In the genomic region with DNA sequence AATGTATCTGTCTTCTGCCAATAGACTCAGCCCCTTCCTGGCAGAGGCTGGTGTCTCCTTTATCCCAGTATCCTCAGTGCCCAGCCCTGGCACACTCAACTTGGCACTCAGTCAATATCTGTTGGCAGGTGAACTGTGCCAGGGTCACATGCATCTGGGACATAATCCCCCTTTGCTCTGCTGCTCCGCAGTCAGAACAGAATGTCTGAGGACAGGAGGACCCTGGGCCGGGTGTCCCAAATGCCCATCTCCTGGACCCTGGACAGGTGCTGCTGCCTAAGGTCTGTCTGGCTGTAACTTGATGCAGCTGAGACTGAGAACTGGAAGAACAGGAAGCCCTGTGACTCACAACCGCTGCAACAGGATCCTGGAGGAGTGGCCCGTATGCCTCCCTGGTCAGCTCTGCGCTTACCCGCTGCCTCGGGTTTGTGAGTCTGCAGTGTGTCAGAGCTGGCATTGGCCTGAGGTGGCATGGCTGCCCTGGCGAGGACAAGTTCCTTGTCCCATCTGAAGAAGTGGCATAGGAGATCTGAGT, we compare ENCODE assay signal across 8 cellular contexts. TPM values are rescaled to one million over a fixed set of nuclear protein-coding genes. Genes with fewer than 3 reads are reported as not detected.
DNase-seq lines count a peak whose midpoint lies in the region; ATAC-seq and TF ChIP-seq lines count a peak whose summit lies in the region.

No MANE protein-coding gene starts in this region.

- H3K27me3 ChIP-seq in esophagus squamous epithelium (no peaks in the 10 kb centered on the region), neural progenitor cell (no peaks in the 10 kb centered on the region)

- H3K27ac Mint-ChIP-seq in Calu3 (ENCODE audit: unreplicated experiment) (peak overlapping the region; percentile 79), neural progenitor cell (no peak overlapping the region)

- no peaks in the 10 kb centered on the region for H3K9me3 ChIP-seq in esophagus squamous epithelium
- no peaks in the 10 kb centered on the region for H3K9me3 ChIP-seq in neural progenitor cell (ENCODE audit: low read depth)
- H3K9me3 ChIP-seq in OCI-LY7 (ENCODE audit: low read length), result no peaks in the 10 kb centered on the region

- H3K4me1 Mint-ChIP-seq in Calu3 (ENCODE audit: low read depth, unreplicated experiment) (peaks cover 91% of the 10 kb centered on the region), neural progenitor cell (peaks cover 53% of the 10 kb centered on the region)

- H3K4me1 ChIP-seq in esophagus squamous epithelium (peaks cover 56 to 73% (median 58%) of the 10 kb centered on the region in 3 donors), neural progenitor cell (peaks cover 30% of the 10 kb centered on the region), OCI-LY7 (ENCODE audit: insufficient read depth, low read length, poor library complexity, severe bottlenecking) (peaks cover 43% of the 10 kb centered on the region)

- no peak for ATAC-seq in GM18861 (IDR thresholded peaks at IDR 0.05; ENCODE audit: unreplicated experiment)
- no peak for ATAC-seq in GM18870 (IDR thresholded peaks at IDR 0.05; ENCODE audit: unreplicated experiment)

- CTCF ChIA-PET in Calu3 (lab: Charles Lee) (interaction anchor here (0.6 to 1.1 kb wide), 2 partner anchors 9 to 1460 kb away, joined by 4 read pairs; partner anchors contain the start of gene ALMS1), OCI-LY7 (lab: Charles Lee; ENCODE audit: unreplicated experiment) (no interaction called here)

- no peaks in the 10 kb centered on the region for H3K9me3 Mint-ChIP-seq in Calu3 (ENCODE audit: low read depth, unreplicated experiment)
- H3K9me3 Mint-ChIP-seq in neural progenitor cell, result no peaks in the 10 kb centered on the region

- H3K9me2 ChIP-seq in OCI-LY7 (ENCODE audit: insufficient read depth, low read length), result no peaks in the 10 kb centered on the region

- peak overlapping the region; percentile 37 for H3K4me3 Mint-ChIP-seq in Calu3 (ENCODE audit: low read depth, unreplicated experiment)
- no peak overlapping the region for H3K4me3 Mint-ChIP-seq in neural progenitor cell

- H3K27me3 Mint-ChIP-seq in Calu3 (ENCODE audit: unreplicated experiment), result no peaks in the 10 kb centered on the region
- H3K27me3 Mint-ChIP-seq in neural progenitor cell (ENCODE audit: insufficient read depth, low read depth), result no peaks in the 10 kb centered on the region

- H3F3A ChIP-seq in neural progenitor cell (ENCODE audit: low read depth), result peaks cover 20% of the 10 kb centered on the region

- H3K27ac ChIP-seq in esophagus squamous epithelium, result peak overlapping the region; percentile 79 to 88 (median 84)
- no peak overlapping the region for H3K27ac ChIP-seq in neural progenitor cell
- H3K27ac ChIP-seq in OCI-LY7 (ENCODE audit: low read depth, low read length, poor library complexity, severe bottlenecking), result no peak overlapping the region

- H3K79me2 ChIP-seq in neural progenitor cell (ENCODE audit: low read depth) (peaks cover 99% of the 10 kb centered on the region), OCI-LY7 (ENCODE audit: insufficient read depth, low read depth, low read length) (peaks cover 89% of the 10 kb centered on the region)

- POLR2A ChIA-PET in OCI-LY7 (lab: Charles Lee), result interaction anchor here (0.8 to 1.0 kb wide), 2 partner anchors 8 to 10 kb away, joined by 3 to 4 read pairs; no protein-coding TSS in a partner anchor

- H4K20me1 ChIP-seq in neural progenitor cell (ENCODE audit: low read depth) (peaks cover 100% of the 10 kb centered on the region), OCI-LY7 (ENCODE audit: insufficient read depth, low read length) (peaks cover 58% of the 10 kb centered on the region)

- DNase-seq in Calu3 (peak; percentile 93), NCI-H1694 (lab: John Stamatoyannopoulos, UW) (peak; percentile 16), esophagus squamous epithelium (lab: John Stamatoyannopoulos, UW) (peak; percentile 38), neural progenitor cell (ENCODE audit: low spot score) (peak; percentile 18), OCI-LY7 (ENCODE audit: low spot score) (no peak)
- DNase-seq in activated CD4-positive, alpha-beta T cell treated with anti-CD3 and anti-CD28 coated beads for 48 hours, result peak; percentile 42

- no peaks in the 10 kb centered on the region for H3K36me3 ChIP-seq in esophagus squamous epithelium
- H3K36me3 ChIP-seq in neural progenitor cell, result no peaks in the 10 kb centered on the region
- H3K36me3 ChIP-seq in OCI-LY7 (ENCODE audit: insufficient read depth, low read length), result peaks cover 14% of the 10 kb centered on the region

- 35 to 38% methylated on average over 2 to 6 of the region's 8 CpGs for WGBS in esophagus squamous epithelium, 2 donors

- H3K36me3 Mint-ChIP-seq in Calu3 (ENCODE audit: insufficient read depth, unreplicated experiment) (peaks cover 20% of the 10 kb centered on the region), neural progenitor cell (peaks cover 24% of the 10 kb centered on the region)

- no peak overlapping the region for H3K9ac ChIP-seq in neural progenitor cell

- H3K4me2 ChIP-seq in neural progenitor cell (no peak overlapping the region), OCI-LY7 (ENCODE audit: low read length) (no peak overlapping the region)

- H2AFZ ChIP-seq in neural progenitor cell (replicated peaks) (no peak overlapping the region), OCI-LY7 (ENCODE audit: low read length) (no peak overlapping the region)

- H3K4me3 ChIP-seq in esophagus squamous epithelium (no peak overlapping the region), neural progenitor cell (no peak overlapping the region), OCI-LY7 (ENCODE audit: low read depth, low read length, poor library complexity, severe bottlenecking) (no peak overlapping the region)

- TF ChIP-seq CTCF in Calu3 (IDR thresholded peaks at IDR 0.05; ENCODE audit: unreplicated experiment) (no peak), esophagus squamous epithelium (IDR thresholded peaks at IDR 0.05) (no peak), neural progenitor cell (IDR thresholded peaks at IDR 0.05) (no peak), OCI-LY7 (conservative IDR thresholded peaks at IDR 0.05; ENCODE audit: low read length) (no peak)

- intact Hi-C loops in Calu3 (cut with micrococcal nuclease; ENCODE audit: unreplicated experiment) (loop anchor here (2.0 kb wide), 1 partner anchor 20 kb away; no protein-coding TSS in a partner anchor), esophagus squamous epithelium (cut with DNase I) (no loop called here), OCI-LY7 (cut with micrococcal nuclease; ENCODE audit: unreplicated experiment) (no loop called here)

- BruUV-seq in Calu3 (replicated peaks; lab: Mats Ljungman, UMichigan), result no TSS peak
- no TSS peak for BruUV-seq in OCI-LY7 (replicated peaks; lab: Mats Ljungman, UMichigan)

- peak in 1 of 4 donors; percentile 27 for TF ChIP-seq POLR2A in esophagus squamous epithelium (IDR thresholded peaks at IDR 0.05)

RNA-seq across cellular contexts. Expression of gene HK2, which starts 11.4 kb away (rescaled TPM):
- total RNA-seq in Calu3 (2022), result 56.5 and 79.4 TPM in 2 replicates
- total RNA-seq in esophagus squamous epithelium, result 10 to 100 TPM; 11.2 to 45.4 (median 25.1) TPM
- total RNA-seq in neural progenitor cell (ENCODE audit: low replicate concordance), result 61.8 and 72.1 TPM in 2 replicates
- 8.6 and 11.8 TPM in 2 replicates for total RNA-seq in OCI-LY7 (2014; rRNA removed; shearing (Covaris generic))
- 30.2 and 50.5 TPM in 2 replicates for total RNA-seq in OCI-LY7 (2022)

Comparison
In these comparisons a context has a peak if more than half of its experiments do, and no peak if none do; other contexts are left out.
1. H3K27ac ChIP-seq: peak in esophagus squamous epithelium (4 of 4); none in neural progenitor cell (single experiment) and OCI-LY7 (single experiment).